Comparison of ENCODE assay signal across 1 cellular context in genomic region chr12:109310247-109311125, GRCh38.
TF ChIP-seq lines count a peak whose summit lies in the region.

No MANE protein-coding gene starts in this region.

TF ChIP-seq in HEK293, 187 proteins besides CTCF, POLR2A, EP300 and RAD21 (continued from another document and continues in another):
- TF ChIP-seq ZNF175 (tag by site-specific recombination; IDR thresholded peaks at IDR 0.05), result no peak
- no peak for TF ChIP-seq ZSCAN23 (tag by site-specific recombination; IDR thresholded peaks at IDR 0.05)
- TF ChIP-seq ZNF513 (tag by site-specific recombination; IDR thresholded peaks at IDR 0.05), result no peak
- TF ChIP-seq ZNF561 (tag by site-specific recombination; IDR thresholded peaks at IDR 0.05; ENCODE audit: borderline replicate concordance), result peak; percentile 42; the same call in 1 of the 2 replicates
- no peak for TF ChIP-seq ZNF654 (tag by site-specific recombination; IDR thresholded peaks at IDR 0.05; ENCODE audit: low read depth)
- no peak for TF ChIP-seq SALL2 (tag by site-specific recombination; IDR thresholded peaks at IDR 0.05; ENCODE audit: borderline replicate concordance)
- TF ChIP-seq ZNF132 (tag by site-specific recombination; IDR thresholded peaks at IDR 0.05; ENCODE audit: borderline replicate concordance), result no peak
- 0 out of 2 replicates have a peak, but pooled peaks have one; percentile 46 for TF ChIP-seq ZNF416 (tag by site-specific recombination; IDR thresholded peaks at IDR 0.05)
- TF ChIP-seq ZNF548 (tag by site-specific recombination; IDR thresholded peaks at IDR 0.05), result no peak
- no peak for TF ChIP-seq ZNF768 (tag by site-specific recombination; IDR thresholded peaks at IDR 0.05)
- no peak for TF ChIP-seq ZNF624 (tag by site-specific recombination; IDR thresholded peaks at IDR 0.05)
- no peak for TF ChIP-seq ZNF394 (tag by site-specific recombination; IDR thresholded peaks at IDR 0.05; ENCODE audit: borderline replicate concordance)
- TF ChIP-seq ZNF37A (tag by site-specific recombination; IDR thresholded peaks at IDR 0.05), result no peak
- TF ChIP-seq KLF1 (tag by site-specific recombination; IDR thresholded peaks at IDR 0.05), result no peak; the same call in 1 of the 2 replicates
- TF ChIP-seq ZBTB17 (tag by site-specific recombination; IDR thresholded peaks at IDR 0.05), result peak; percentile 93
- TF ChIP-seq ZNF16 (tag by site-specific recombination; IDR thresholded peaks at IDR 0.05; ENCODE audit: low read depth), result no peak
- peak; percentile 83 for TF ChIP-seq ZEB2 (tag by site-specific recombination; IDR thresholded peaks at IDR 0.05)
- TF ChIP-seq REPIN1 (tag by site-specific recombination; IDR thresholded peaks at IDR 0.05; ENCODE audit: low read depth), result no peak
- TF ChIP-seq WT1 (tag by site-specific recombination; IDR thresholded peaks at IDR 0.05), result peak; percentile 35; the same call in 1 of the 2 replicates
- 0 out of 2 replicates have a peak, but pooled peaks have one; percentile 23 for TF ChIP-seq REST (tag by site-specific recombination; IDR thresholded peaks at IDR 0.05)
- TF ChIP-seq ZNF24 (tag by site-specific recombination; IDR thresholded peaks at IDR 0.05), result peak; percentile 58; the same call in 1 of the 2 replicates
- TF ChIP-seq ZNF335 (tag by site-specific recombination; conservative IDR thresholded peaks at IDR 0.05), result peak; percentile 95
- no peak for TF ChIP-seq ZNF626 (tag by site-specific recombination; IDR thresholded peaks at IDR 0.05)
- no peak for TF ChIP-seq ZNF18 (tag by site-specific recombination; IDR thresholded peaks at IDR 0.05)
- peak; percentile 81 for TF ChIP-seq ZXDB (tag by site-specific recombination; IDR thresholded peaks at IDR 0.05)
- TF ChIP-seq ZNF169 (tag by site-specific recombination; IDR thresholded peaks at IDR 0.05), result no peak
- TF ChIP-seq ZNF785 (tag by site-specific recombination; IDR thresholded peaks at IDR 0.05), result no peak
- TF ChIP-seq ZNF629 (tag by site-specific recombination; IDR thresholded peaks at IDR 0.05), result peak; percentile 32; the same call in 1 of the 2 replicates
- no peak for TF ChIP-seq ZNF645 (tag by site-specific recombination; IDR thresholded peaks at IDR 0.05)
- no peak for TF ChIP-seq ZBTB44 (tag by site-specific recombination; IDR thresholded peaks at IDR 0.05)
- no peak for TF ChIP-seq ZNF670 (tag by site-specific recombination; IDR thresholded peaks at IDR 0.05; ENCODE audit: low read depth)
- TF ChIP-seq OVOL3 (tag by site-specific recombination; IDR thresholded peaks at IDR 0.05), result 0 out of 2 replicates have a peak, but pooled peaks have one; percentile 54
- no peak for TF ChIP-seq ZNF221 (tag by site-specific recombination; IDR thresholded peaks at IDR 0.05; ENCODE audit: borderline replicate concordance)
- TF ChIP-seq ZFP3 (tag by site-specific recombination; IDR thresholded peaks at IDR 0.05; ENCODE audit: low read depth), result no peak
- TF ChIP-seq ZNF560 (tag by site-specific recombination; IDR thresholded peaks at IDR 0.05; ENCODE audit: borderline replicate concordance), result no peak
- no peak for TF ChIP-seq ZBTB49 (tag by site-specific recombination; IDR thresholded peaks at IDR 0.05; ENCODE audit: low read depth)
- peak; percentile 56; the same call in 1 of the 2 replicates for TF ChIP-seq ZNF600 (tag by site-specific recombination; IDR thresholded peaks at IDR 0.05)
- TF ChIP-seq ZNF426 (tag by site-specific recombination; IDR thresholded peaks at IDR 0.05), result no peak
- TF ChIP-seq HOXC10 (CRISPR knock-in tag; IDR thresholded peaks at IDR 0.05), result no peak
- no peak; the same call in 1 of the 2 replicates for TF ChIP-seq YY1 (tag by site-specific recombination; IDR thresholded peaks at IDR 0.05)
- TF ChIP-seq ZNF623 (tag by site-specific recombination; IDR thresholded peaks at IDR 0.05), result peak; percentile 7; the same call in 1 of the 2 replicates
- no peak for TF ChIP-seq KLF7 (tag by site-specific recombination; IDR thresholded peaks at IDR 0.05; ENCODE audit: borderline replicate concordance)
- no peak for TF ChIP-seq INSM2 (tag by site-specific recombination; IDR thresholded peaks at IDR 0.05)
- TF ChIP-seq ZNF549 (tag by site-specific recombination; IDR thresholded peaks at IDR 0.05), result no peak
- no peak for TF ChIP-seq KLF17 (tag by site-specific recombination; IDR thresholded peaks at IDR 0.05)
- no peak for TF ChIP-seq GFI1B (tag by site-specific recombination; IDR thresholded peaks at IDR 0.05)
